In genomic region chr1:233565313-233565712, GRCh38 we compare ENCODE assay signal across 33 cellular contexts. TPM values are rescaled to one million over a fixed set of nuclear protein-coding genes. Genes with fewer than 3 reads are reported as not detected.
"Had no signal": no experiment of that assay in that cellular context is flagged by ENCODE, and none has a peak within 500 bp of the region (broad histone marks: within the 10 kb centered on the region; RNA-seq: fewer than 3 reads in every experiment).

No MANE protein-coding gene starts in this region.

- H3K36me3 ChIP-seq: adrenal gland, ascending aorta, brain microvascular endothelial cell, breast epithelium, cardiac muscle cell had no signal

- H3K4me3 ChIP-seq: adrenal gland, ascending aorta, body of pancreas, breast epithelium, cardiac muscle cell had no signal

- ATAC-seq: activated naive CD4-positive, alpha-beta T cell treated with anti-CD3 and anti-CD28 coated beads, Interleukin-2, amount 50 U/mL, for 72 hours; activated naive CD8-positive, alpha-beta T cell treated with anti-CD3 and anti-CD28 coated beads, Interleukin-2, amount 50 U/mL, for 24 hours; activated T-cell treated with anti-CD3 and anti-CD28 coated beads, Interleukin-2, amount 50 U/mL, for 4 hours; activated T-cell treated with anti-CD3 and anti-CD28 coated beads, Interleukin-2, amount 50 U/mL, for 72 hours; activated T-helper 17 cell treated with anti-CD3 and anti-CD28 coated beads, Interleukin-2, amount 50 U/mL, for 72 hours; body of pancreas had no signal

- H3K27ac ChIP-seq: adrenal gland, ascending aorta, body of pancreas, brain microvascular endothelial cell, breast epithelium, cardiac muscle cell had no signal

- H3K4me1 ChIP-seq: adrenal gland, ascending aorta, body of pancreas, breast epithelium had no signal

- DNase-seq: activated effector memory CD4-positive, alpha-beta T cell treated with anti-CD3 and anti-CD28 coated beads, Interleukin-2, amount 50 U/mL, for 16 hours; activated effector memory CD4-positive, alpha-beta T cell treated with Interleukin-2 at 50 U/mL for 16 hours; activated gamma-delta T cell; activated gamma-delta T cell treated with Interleukin-2 at 50 U/mL for 16 hours; activated naive CD4-positive, alpha-beta T cell; activated naive CD4-positive, alpha-beta T cell treated with anti-CD3 and anti-CD28 coated beads for 36 hours; activated naive CD4-positive, alpha-beta T cell treated with anti-CD3 and anti-CD28 coated beads, Interleukin-2, amount 10 ng/mL, durations not matched to agents 7 days and 5 days; activated naive CD4-positive, alpha-beta T cell treated with anti-CD3 and anti-CD28 coated beads, Interleukin-2, amount 50 U/mL, for 16 hours; activated naive CD4-positive, alpha-beta T cell treated with Interleukin-2 at 50 U/mL for 16 hours; activated naive CD8-positive, alpha-beta T cell treated with anti-CD3 and anti-CD28 coated beads for 36 hours; activated naive CD8-positive, alpha-beta T cell treated with anti-CD3 and anti-CD28 coated beads, Interleukin-2, amount 10 ng/mL, durations not matched to agents 7 days and 5 days; activated naive CD8-positive, alpha-beta T cell treated with anti-CD3 and anti-CD28 coated beads, Interleukin-2, amount 50 U/mL, for 24 hours; activated T-cell treated with anti-CD3 and anti-CD28 coated beads, Interleukin-2, amount 50 U/mL, for 24 hours; activated T-cell treated with anti-CD3 and anti-CD28 coated beads, Interleukin-2, amount 50 U/mL, for 4 hours; activated T-cell treated with anti-CD3 and anti-CD28 coated beads, Interleukin-2, amount 50 U/mL, for 48 hours; activated T-cell treated with anti-CD3 and anti-CD28 coated beads, Interleukin-2, amount 50 U/mL, for 72 hours; adrenal gland; amniotic stem cell; amygdala; anterior cingulate cortex; aorta; body of pancreas; brain microvascular endothelial cell; caudate nucleus; central memory CD4-positive, alpha-beta T cell; cerebellar nuclear complex had no signal

- H3K27me3 ChIP-seq: adrenal gland, ascending aorta, body of pancreas, brain microvascular endothelial cell, breast epithelium, cardiac muscle cell had no signal

- FAIRE-seq: astrocyte, bronchial epithelial cell had no signal

RNA-seq across cellular contexts. Expression of gene KCNK1, which starts 48.6 kb away (rescaled TPM):
- total RNA-seq: activated naive CD8-positive, alpha-beta T cell treated with anti-CD3 and anti-CD28 coated beads for 36 hours; activated naive CD8-positive, alpha-beta T cell treated with anti-CD3 and anti-CD28 coated beads, Interleukin-2, amount 10 ng/mL, durations not matched to agents 7 days and 5 days had no signal
